Comparison of ENCODE assay signal across 14 cellular contexts in the genomic region with DNA sequence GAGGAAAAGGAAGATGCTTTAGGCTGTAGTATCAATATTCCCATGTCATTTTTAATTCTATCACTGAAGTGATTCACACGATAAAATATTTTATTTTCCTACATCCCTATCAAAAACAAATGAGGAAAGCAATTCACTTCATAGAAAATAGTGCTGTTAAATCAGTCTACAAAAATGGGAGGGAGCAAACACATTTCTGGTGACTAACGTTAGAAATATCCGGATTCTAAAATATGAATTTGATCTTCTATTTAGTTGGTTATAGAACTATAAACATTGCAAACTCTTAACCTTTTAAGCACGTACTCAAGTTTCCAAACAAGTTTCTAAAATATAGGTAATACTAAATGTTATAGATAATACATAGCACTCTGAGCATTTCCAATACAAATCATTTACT.
"Had no signal": no experiment of that assay in that cellular context is flagged by ENCODE, and none has a peak within 500 bp of the region (broad histone marks: within the 10 kb centered on the region; RNA-seq: fewer than 3 reads in every experiment).

No MANE protein-coding gene starts in this region.

- ATAC-seq: left ventricle myocardium superior had no signal

- DNase-seq: activated CD4-positive, alpha-beta T cell treated with anti-CD3 and anti-CD28 coated beads for 1 hour; activated CD4-positive, alpha-beta T cell treated with anti-CD3 and anti-CD28 coated beads, Interleukin-2, amount 50 U/mL, for 4 hours; activated gamma-delta T cell; amniotic stem cell; dorsolateral prefrontal cortex; foreskin melanocyte; head of caudate nucleus; kidney glomerular epithelial cell; left ventricle myocardium superior; naive B cell; transverse colon; uterus had no signal

- H3K27me3 ChIP-seq: cardiac muscle cell, dorsolateral prefrontal cortex, transverse colon, uterus had no signal

- H3K36me3 ChIP-seq: transverse colon, uterus had no signal

- H3K4me3 ChIP-seq: cardiac muscle cell, dorsolateral prefrontal cortex, skin epidermis, transverse colon, uterus had no signal
